Comparison of ENCODE assay signal across 1 cellular context in the genomic region with DNA sequence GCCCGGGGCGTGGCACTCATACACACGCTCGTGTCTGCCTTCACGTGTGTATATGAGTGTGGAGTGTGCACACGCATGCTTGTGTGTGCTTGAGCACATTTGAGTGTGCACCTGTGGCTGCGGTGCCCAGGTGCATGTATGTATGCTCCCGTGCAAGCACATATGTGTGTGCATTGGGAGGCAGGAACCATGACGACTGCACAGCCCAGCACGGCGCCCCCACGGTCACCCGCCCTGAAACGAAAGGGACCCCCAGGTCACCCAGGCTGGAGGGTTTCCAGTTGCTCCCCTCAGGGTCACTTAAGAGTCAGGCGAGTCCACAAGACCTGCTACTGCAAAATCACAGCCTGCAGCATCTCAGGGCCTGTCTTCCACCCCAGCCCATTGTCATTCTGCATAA.
TF ChIP-seq lines count a peak whose summit lies in the region.

No MANE protein-coding gene starts in this region.

TF ChIP-seq in HepG2, 621 proteins besides CTCF, POLR2A, EP300 and RAD21 (continued from another document):
- TF ChIP-seq STAT5B (CRISPR knock-in tag; IDR thresholded peaks at IDR 0.05) (no peak), ZNF768 (CRISPR knock-in tag; IDR thresholded peaks at IDR 0.05) (no peak), KDM3A (CRISPR knock-in tag; IDR thresholded peaks at IDR 0.05; ENCODE audit: low read depth) (no peak), PAF1 (CRISPR knock-in tag; IDR thresholded peaks at IDR 0.05) (no peak), CCAR2 (optimal IDR thresholded peaks at IDR 0.05; ENCODE audit: low read depth, low read length) (no peak)
